In the genomic region with DNA sequence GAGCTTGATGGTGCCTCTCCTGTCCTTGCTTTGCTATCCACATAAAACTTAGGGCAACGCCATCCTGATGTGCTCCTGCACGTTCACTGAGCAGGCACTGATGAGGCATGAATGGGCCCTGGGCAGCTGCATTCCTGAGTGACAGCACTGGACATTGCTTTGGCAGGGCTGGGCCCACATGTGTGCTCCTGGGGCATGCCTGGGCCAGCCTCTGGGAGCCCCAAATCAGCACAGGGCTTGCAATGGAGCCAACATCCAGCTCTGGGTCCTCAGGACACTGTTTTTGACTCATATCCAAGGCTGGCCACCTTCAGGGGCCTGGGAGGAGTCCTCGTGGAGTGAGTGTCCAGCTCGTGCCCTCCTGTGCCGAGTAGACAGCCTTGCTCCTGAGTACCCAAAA, we compare ENCODE assay signal across 26 cellular contexts. TPM values are rescaled to one million over a fixed set of nuclear protein-coding genes. Genes with fewer than 3 reads are reported as not detected.
DNase-seq lines count a peak whose midpoint lies in the region; ATAC-seq and TF ChIP-seq lines count a peak whose summit lies in the region.
"Had no signal": no experiment of that assay in that cellular context is flagged by ENCODE, and none has a peak within 500 bp of the region (broad histone marks: within the 10 kb centered on the region; RNA-seq: fewer than 3 reads in every experiment).

No MANE protein-coding gene starts in this region.

- 36 to 47% methylated on average over 4 to 5 of the region's 5 CpGs for WGBS in thyroid gland, 2 donors

- TF ChIP-seq POLR2A in thyroid gland (IDR thresholded peaks at IDR 0.05) (no peak), uterus (IDR thresholded peaks at IDR 0.05) (no peak)

- peaks cover 3% of the 10 kb centered on the region for H3K9me3 Mint-ChIP-seq in glutamatergic neuron (ENCODE audit: unreplicated experiment)
- H3K9me3 Mint-ChIP-seq: activated B cell treated with CpG ODN at 0.5 μM for 24 hours; activated T-cell treated with anti-CD3 and anti-CD28 coated beads, Interleukin-2, amount 50 U/mL, for 72 hours; nephron had no signal

- H3K4me1 ChIP-seq in cardiac muscle cell (ENCODE audit: low read depth) (no peaks in the 10 kb centered on the region), thyroid gland (peaks cover 0 to 38% of the 10 kb centered on the region in 2 donors), uterus (no peaks in the 10 kb centered on the region)
- H3K4me1 ChIP-seq: prostate gland, upper lobe of right lung had no signal

- H3K4me3 ChIP-seq in cardiac muscle cell (no peak overlapping the region), WI38 (ENCODE audit: low read depth, low read length) (no peak overlapping the region), thyroid gland (replicated peaks in 1 of 3) (no peak overlapping the region), uterus (no peak overlapping the region)
- H3K4me3 ChIP-seq: prostate gland, skin epidermis, stomach, upper lobe of right lung had no signal

- no peaks in the 10 kb centered on the region for H3K36me3 Mint-ChIP-seq in glutamatergic neuron (ENCODE audit: unreplicated experiment)

- intact Hi-C loops in Right ventricle myocardium inferior (cut with DNase I) = no loop called here
- intact Hi-C loops in thyroid gland (cut with DNase I) = no loop called here
- intact Hi-C loops in uterus (cut with DNase I; ENCODE audit: low total_unique reads) = no loop called here

- TF ChIP-seq CTCF in cardiac muscle cell (IDR thresholded peaks at IDR 0.05; ENCODE audit: low read depth, low read length) = no peak
- 0 out of 2 replicates have a peak, but pooled peaks have one; percentile 3 for TF ChIP-seq CTCF in WI38 (IDR thresholded peaks at IDR 0.05; ENCODE audit: low read depth, low read length)
- TF ChIP-seq CTCF in glutamatergic neuron (IDR thresholded peaks at IDR 0.05; ENCODE audit: partially characterized antibody, unreplicated experiment) = no peak
- TF ChIP-seq CTCF in thyroid gland (IDR thresholded peaks at IDR 0.05) = no peak
- TF ChIP-seq CTCF in uterus (IDR thresholded peaks at IDR 0.05) = no peak

- H3K4me1 Mint-ChIP-seq in glutamatergic neuron (ENCODE audit: low read depth, unreplicated experiment) = peaks cover 13% of the 10 kb centered on the region
- H3K4me1 Mint-ChIP-seq: activated B cell treated with CpG ODN at 0.5 μM for 24 hours had no signal

- peaks cover 2% of the 10 kb centered on the region for H3K27me3 Mint-ChIP-seq in glutamatergic neuron (ENCODE audit: unreplicated experiment)
- H3K27me3 Mint-ChIP-seq: activated B cell treated with CpG ODN at 0.5 μM for 24 hours had no signal

- H3K36me3 ChIP-seq in cardiac muscle cell (no peaks in the 10 kb centered on the region), thyroid gland (no peaks in the 10 kb centered on the region), uterus (no peaks in the 10 kb centered on the region)
- H3K36me3 ChIP-seq: BE2C, prostate gland, stomach, upper lobe of right lung had no signal

- no peak overlapping the region for H3K27ac Mint-ChIP-seq in glutamatergic neuron (ENCODE audit: unreplicated experiment)
- H3K27ac Mint-ChIP-seq: activated B cell treated with CpG ODN at 0.5 μM for 24 hours; activated T-cell treated with anti-CD3 and anti-CD28 coated beads, Interleukin-2, amount 50 U/mL, for 72 hours; nephron had no signal

- DNase-seq in cardiac muscle cell (ENCODE audit: low read depth in 1 of 2, low spot score in 1 of 2) = no peak
- DNase-seq in Right ventricle myocardium inferior (ENCODE audit: missing footprints) = no peak
- DNase-seq in glutamatergic neuron = peak; percentile 13
- DNase-seq in thyroid gland = peak; percentile 55 to 60
- DNase-seq in uterus = no peak
- no peak for DNase-seq in NCI-H2171 (lab: John Stamatoyannopoulos, UW)
- DNase-seq in NCI-H748 treated with DMSO at 0.1 percent for 48 hours (lab: John Stamatoyannopoulos, UW) = no peak
- DNase-seq: 8988T; activated B cell treated with CpG ODN at 0.5 μM for 24 hours; activated naive CD4-positive, alpha-beta T cell treated with anti-CD3 and anti-CD28 coated beads, Interleukin-2, amount 50 U/mL, for 16 hours; activated T-cell treated with anti-CD3 and anti-CD28 coated beads, Interleukin-2, amount 50 U/mL, for 72 hours; BE2C; Calu3; MM.1S; NCI-H187; NCI-H510A; SIG-M5; stimulated activated CD4-positive, alpha-beta T cell treated with anti-CD3 and anti-CD28 coated beads, Interleukin-2, amount 100 ng/mL, for 48 hours; stomach; T-helper 2 cell; upper lobe of right lung had no signal

- no peaks in the 10 kb centered on the region for H3K9me3 ChIP-seq in cardiac muscle cell (ENCODE audit: low read depth)
- H3K9me3 ChIP-seq in thyroid gland = no peaks in the 10 kb centered on the region
- no peaks in the 10 kb centered on the region for H3K9me3 ChIP-seq in uterus
- H3K9me3 ChIP-seq: BE2C, prostate gland, stomach, upper lobe of right lung had no signal

- no peak for ATAC-seq in Right ventricle myocardium inferior
- ATAC-seq: activated T-cell treated with anti-CD3 and anti-CD28 coated beads, Interleukin-2, amount 50 U/mL, for 72 hours; HepG2; upper lobe of right lung had no signal

- H3K27ac ChIP-seq in cardiac muscle cell (peak overlapping the region; percentile 15), thyroid gland (peak overlapping the region; percentile 12 to 42 (median 35)), uterus (no peak overlapping the region)
- H3K27ac ChIP-seq: prostate gland, skin epidermis, stomach, upper lobe of right lung had no signal

- no peak overlapping the region for H3K4me3 Mint-ChIP-seq in glutamatergic neuron (ENCODE audit: unreplicated experiment)
- H3K4me3 Mint-ChIP-seq: activated B cell treated with CpG ODN at 0.5 μM for 24 hours; activated T-cell treated with anti-CD3 and anti-CD28 coated beads, Interleukin-2, amount 50 U/mL, for 72 hours; nephron had no signal

- H3K27me3 ChIP-seq in cardiac muscle cell (no peaks in the 10 kb centered on the region), thyroid gland (no peaks in the 10 kb centered on the region), uterus (no peaks in the 10 kb centered on the region)
- H3K27me3 ChIP-seq: BE2C, stomach, upper lobe of right lung had no signal

RNA-seq across cellular contexts. Expression of gene TKT, which starts 5.9 kb away (rescaled TPM):
- total RNA-seq in cardiac muscle cell = 112 and 119 TPM in 2 replicates
- 70.9 and 73.6 TPM in 2 replicates for polyA plus RNA-seq in cardiac muscle cell
- 48.1 TPM for total RNA-seq in Right ventricle myocardium inferior
- 265 TPM for total RNA-seq in glutamatergic neuron (ENCODE audit: unreplicated experiment)
- total RNA-seq in thyroid gland = 100 to 1,000 TPM; 468 to 962 (median 800) TPM
- total RNA-seq in uterus = 100 to 1,000 TPM in 1 of 4 donors, 10 to 100 TPM in 3; 74.5 to 113 (median 84.6) TPM

Comparison
In these comparisons a context has a peak if more than half of its experiments do, and no peak if none do; other contexts are left out.
1. DNase-seq: peak in glutamatergic neuron (single experiment) and thyroid gland (2 of 2); none in cardiac muscle cell (0 of 2), Right ventricle myocardium inferior (single experiment), uterus (0 of 2), NCI-H2171 (single experiment) and NCI-H748 treated with DMSO at 0.1 percent for 48 hours (single experiment).
2. H3K27ac ChIP-seq: peak in cardiac muscle cell (single experiment) and thyroid gland (3 of 3); none in uterus (0 of 2).